In genomic region chr14:61502459-61503093, GRCh38 we compare ENCODE assay signal across 8 cellular contexts.
A peak's percentile ranks its signal among the peaks of the same experiment; 100 is the strongest.
DNase-seq lines count a peak whose midpoint lies in the region; ATAC-seq and TF ChIP-seq lines count a peak whose summit lies in the region.

No MANE protein-coding gene starts in this region.

- DNase-seq in natural killer cell treated with Interleukin-12 subunit alpha and Interleukin-12 subunit beta and Interleukin-15 and Interleukin-18, amount 100 ng/mL, for 72 hours (ENCODE audit: low spot score), result no peak
- DNase-seq in effector CD4-positive, alpha-beta T cell, result no peak
- DNase-seq in DMS153 treated with DMSO at 0.1 percent for 48 hours (lab: John Stamatoyannopoulos, UW; ENCODE audit: unreplicated experiment) (no peak), left colon (no peak)

- peak; percentile 21 for ATAC-seq in GM18511 (IDR thresholded peaks at IDR 0.05; ENCODE audit: unreplicated experiment)
- peak; percentile 7 for ATAC-seq in HG03060 (IDR thresholded peaks at IDR 0.05; ENCODE audit: low read depth, unreplicated experiment)
- peak; percentile 45 to 66 for ATAC-seq in natural killer cell treated with Interleukin-12 subunit alpha and Interleukin-12 subunit beta and Interleukin-15 and Interleukin-18, amount 100 ng/mL, for 72 hours
- no peak for ATAC-seq in SK-N-SH treated with all-trans-retinoic acid at 6 μM for 48 hours
- no peak for ATAC-seq in left colon

- H3K4me1 Mint-ChIP-seq in activated naive CD8-positive, alpha-beta T cell (ENCODE audit: low read depth), result peaks cover 94% of the 10 kb centered on the region
- peaks cover 76 to 80% of the 10 kb centered on the region in 2 donors for H3K4me1 Mint-ChIP-seq in natural killer cell treated with Interleukin-12 subunit alpha and Interleukin-12 subunit beta and Interleukin-15 and Interleukin-18, amount 100 ng/mL, for 72 hours (ENCODE audit: low read depth in 2 of 2)

- peaks cover 27% of the 10 kb centered on the region for H3K36me3 Mint-ChIP-seq in activated naive CD8-positive, alpha-beta T cell
- peaks cover 19% of the 10 kb centered on the region for H3K36me3 Mint-ChIP-seq in natural killer cell treated with Interleukin-12 subunit alpha and Interleukin-12 subunit beta and Interleukin-15 and Interleukin-18, amount 100 ng/mL, for 72 hours

- no peaks in the 10 kb centered on the region for H3K9me3 Mint-ChIP-seq in activated naive CD8-positive, alpha-beta T cell (ENCODE audit: low read depth)
- H3K9me3 Mint-ChIP-seq in natural killer cell treated with Interleukin-12 subunit alpha and Interleukin-12 subunit beta and Interleukin-15 and Interleukin-18, amount 100 ng/mL, for 72 hours, result peaks cover 3% of the 10 kb centered on the region

- no peaks in the 10 kb centered on the region for H3K27me3 Mint-ChIP-seq in activated naive CD8-positive, alpha-beta T cell
- H3K27me3 Mint-ChIP-seq in natural killer cell treated with Interleukin-12 subunit alpha and Interleukin-12 subunit beta and Interleukin-15 and Interleukin-18, amount 100 ng/mL, for 72 hours, result no peaks in the 10 kb centered on the region

- peak overlapping the region; percentile 89 for H3K4me3 Mint-ChIP-seq in activated naive CD8-positive, alpha-beta T cell
- peak overlapping the region; percentile 79 for H3K4me3 Mint-ChIP-seq in natural killer cell treated with Interleukin-12 subunit alpha and Interleukin-12 subunit beta and Interleukin-15 and Interleukin-18, amount 100 ng/mL, for 72 hours

- intact Hi-C loops in left colon (cut with DNase I, micrococcal nuclease), result no loop called here

- peak overlapping the region; percentile 100 for H3K27ac Mint-ChIP-seq in activated naive CD8-positive, alpha-beta T cell
- peak overlapping the region in 1 of 2 donors; percentile 99 for H3K27ac Mint-ChIP-seq in natural killer cell treated with Interleukin-12 subunit alpha and Interleukin-12 subunit beta and Interleukin-15 and Interleukin-18, amount 100 ng/mL, for 72 hours

TF ChIP-seq in SK-N-SH treated with all-trans-retinoic acid at 6 μM for 48 hours, 23 proteins besides CTCF, POLR2A, EP300 and RAD21:
- TF ChIP-seq TOX (CRISPR knock-in tag; IDR thresholded peaks at IDR 0.05; ENCODE audit: borderline replicate concordance) (no peak), OSR1 (CRISPR knock-in tag; IDR thresholded peaks at IDR 0.05) (no peak), GLIS3 (CRISPR knock-in tag; IDR thresholded peaks at IDR 0.05) (no peak), BACH2 (CRISPR knock-in tag; IDR thresholded peaks at IDR 0.05; ENCODE audit: borderline replicate concordance) (no peak), SNAI2 (CRISPR knock-in tag; IDR thresholded peaks at IDR 0.05) (no peak), ZFP30 (CRISPR knock-in tag; IDR thresholded peaks at IDR 0.05) (no peak)

Comparison
In these comparisons a context has a peak if more than half of its experiments do, and no peak if none do; other contexts are left out.
1. ATAC-seq: peak in GM18511 (single experiment), HG03060 (single experiment) and natural killer cell treated with Interleukin-12 subunit alpha and Interleukin-12 subunit beta and Interleukin-15 and Interleukin-18, amount 100 ng/mL, for 72 hours (2 of 2); none in SK-N-SH treated with all-trans-retinoic acid at 6 μM for 48 hours (single experiment) and left colon (single experiment).